Comparison of ENCODE assay signal across 39 cellular contexts in the genomic region with DNA sequence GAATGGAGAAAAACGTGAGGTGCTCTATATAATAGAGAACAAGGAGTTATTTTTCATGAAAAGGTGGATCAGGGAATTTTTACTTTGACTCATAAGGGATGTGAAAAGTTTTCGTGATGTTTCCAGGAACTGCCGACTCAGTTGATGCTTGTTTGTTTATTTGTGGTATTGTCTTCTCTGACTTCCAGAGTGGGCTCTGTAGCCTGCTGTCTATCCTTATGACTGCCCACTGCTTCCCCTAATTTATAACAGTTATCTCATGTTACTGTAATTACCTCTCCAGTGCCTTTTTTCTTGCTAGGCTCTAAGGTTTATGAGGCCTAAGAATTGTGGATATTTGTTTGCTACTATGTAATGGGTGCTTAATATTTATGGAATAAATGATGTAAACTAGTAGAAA. TPM values are rescaled to one million over a fixed set of nuclear protein-coding genes. Genes with fewer than 3 reads are reported as not detected.
"Had no signal": no experiment of that assay in that cellular context is flagged by ENCODE, and none has a peak within 500 bp of the region (broad histone marks: within the 10 kb centered on the region; RNA-seq: fewer than 3 reads in every experiment).

No MANE protein-coding gene starts in this region.

- H3K9me3 ChIP-seq: Peyer's patch had no signal

- H3K4me3 ChIP-seq: Peyer's patch had no signal

- DNase-seq: activated CD4-positive, alpha-beta memory T cell treated with anti-CD3 and anti-CD28 coated beads for 36 hours; activated CD4-positive, alpha-beta T cell treated with anti-CD3 and anti-CD28 coated beads for 4 hours; activated CD4-positive, alpha-beta T cell treated with anti-CD3 and anti-CD28 coated beads, Interleukin-2, amount 50 U/mL, for 1 hour; activated CD4-positive, CD25-positive, alpha-beta regulatory T cell treated with anti-CD3 and anti-CD28 coated beads, Interleukin-2, amount 50 U/mL, for 72 hours; activated CD8-positive, alpha-beta memory T cell treated with anti-CD3 and anti-CD28 coated beads, Interleukin-2, amount 50 U/mL, for 4 hours; activated effector memory CD4-positive, alpha-beta T cell treated with anti-CD3 and anti-CD28 coated beads, Interleukin-2, amount 50 U/mL, for 16 hours; activated naive CD4-positive, alpha-beta T cell; activated naive CD4-positive, alpha-beta T cell treated with anti-CD3 and anti-CD28 coated beads, Interleukin-2, amount 50 U/mL, for 16 hours; activated naive CD8-positive, alpha-beta T cell treated with anti-CD3 and anti-CD28 coated beads for 36 hours; activated T-cell treated with anti-CD3 and anti-CD28 coated beads for 4 hours; activated T-cell treated with anti-CD3 and anti-CD28 coated beads, Interleukin-2, amount 50 U/mL, for 4 hours; amniotic stem cell; aorta; brain microvascular endothelial cell; central memory CD4-positive, alpha-beta T cell; Karpas-422; KBM-7; MM.1S; MV-4-11; NCI-H1092; NCI-H187 treated with DMSO at 0.1 percent for 48 hours; NCI-H2081; NCI-H345; NCI-H524 treated with DMSO at 0.1 percent for 48 hours; NCI-H748 treated with DMSO at 0.1 percent for 48 hours; NK-92 treated with Interleukin-12 subunit alpha and Interleukin-12 subunit beta, amount 100 ng/mL, for 24 hours; PC-3; Peyer's patch; RPMI8226; SIG-M5; SW 1271 had no signal

- H3K4me3 Mint-ChIP-seq: activated CD4-positive, alpha-beta memory T cell treated with anti-CD3 and anti-CD28 coated beads for 36 hours; activated naive CD8-positive, alpha-beta T cell treated with anti-CD3 and anti-CD28 coated beads for 36 hours; activated T-cell treated with anti-CD3 and anti-CD28 coated beads, Interleukin-2, amount 50 U/mL, for 4 hours; activated T-helper 1 cell treated with anti-CD3 and anti-CD28 coated beads, Interleukin-12 subunit alpha, Interleukin-12 subunit beta, Interleukin-2, Interleukin-4 antibody, amounts not matched to agents 30 ng/mL and 10 ng/mL and 1 ng/mL, durations not matched to agents 14 hours and 24 hours and 36 hours; T-helper 2 cell treated with Interferon-gamma antibody and Interleukin-4, amounts not matched to agents 5 μg/mL and 100 μg/mL, for 36 hours; WTC11 had no signal

- H3K36me3 Mint-ChIP-seq: activated CD4-positive, alpha-beta memory T cell treated with anti-CD3 and anti-CD28 coated beads for 36 hours had no signal

- H3K4me1 ChIP-seq: Peyer's patch had no signal

- H3K27me3 ChIP-seq: brain microvascular endothelial cell, Peyer's patch had no signal

- H3K27me3 Mint-ChIP-seq: activated CD4-positive, alpha-beta memory T cell treated with anti-CD3 and anti-CD28 coated beads for 36 hours; activated naive CD8-positive, alpha-beta T cell treated with anti-CD3 and anti-CD28 coated beads for 36 hours had no signal

- H3K27ac Mint-ChIP-seq: activated CD4-positive, alpha-beta memory T cell treated with anti-CD3 and anti-CD28 coated beads for 36 hours; activated naive CD8-positive, alpha-beta T cell treated with anti-CD3 and anti-CD28 coated beads for 36 hours; activated T-helper 1 cell treated with anti-CD3 and anti-CD28 coated beads, Interleukin-12 subunit alpha, Interleukin-12 subunit beta, Interleukin-2, Interleukin-4 antibody, amounts not matched to agents 30 ng/mL and 10 ng/mL and 1 ng/mL, durations not matched to agents 14 hours and 24 hours and 36 hours; T-helper 2 cell treated with Interferon-gamma antibody and Interleukin-4, amounts not matched to agents 5 μg/mL and 100 μg/mL, for 36 hours; WTC11 had no signal

- H3K36me3 ChIP-seq: brain microvascular endothelial cell, Peyer's patch had no signal

- ATAC-seq: activated T-cell treated with anti-CD3 and anti-CD28 coated beads, Interleukin-2, amount 50 U/mL, for 4 hours; PC-3; Right ventricle myocardium inferior; WTC11 had no signal

- H3K27ac ChIP-seq: brain microvascular endothelial cell, Peyer's patch had no signal

- H3K9me3 Mint-ChIP-seq: activated CD4-positive, alpha-beta memory T cell treated with anti-CD3 and anti-CD28 coated beads for 36 hours; activated naive CD8-positive, alpha-beta T cell treated with anti-CD3 and anti-CD28 coated beads for 36 hours; activated T-cell treated with anti-CD3 and anti-CD28 coated beads, Interleukin-2, amount 50 U/mL, for 4 hours; activated T-helper 1 cell treated with anti-CD3 and anti-CD28 coated beads, Interleukin-12 subunit alpha, Interleukin-12 subunit beta, Interleukin-2, Interleukin-4 antibody, amounts not matched to agents 30 ng/mL and 10 ng/mL and 1 ng/mL, durations not matched to agents 14 hours and 24 hours and 36 hours; T-helper 2 cell treated with Interferon-gamma antibody and Interleukin-4, amounts not matched to agents 5 μg/mL and 100 μg/mL, for 36 hours; WTC11 had no signal

RNA-seq across cellular contexts. Expression of gene STX19, which starts 36.2 kb away (rescaled TPM):
- total RNA-seq: activated CD4-positive, alpha-beta memory T cell treated with anti-CD3 and anti-CD28 coated beads for 36 hours; activated naive CD8-positive, alpha-beta T cell treated with anti-CD3 and anti-CD28 coated beads for 36 hours; activated T-cell treated with anti-CD3 and anti-CD28 coated beads, Interleukin-2, amount 50 U/mL, for 4 hours; activated T-helper 1 cell treated with anti-CD3 and anti-CD28 coated beads, Interleukin-12 subunit alpha, Interleukin-12 subunit beta, Interleukin-2, Interleukin-4 antibody, amounts not matched to agents 30 ng/mL and 10 ng/mL and 1 ng/mL, durations not matched to agents 14 hours and 24 hours and 36 hours; cerebellum; NCI-H460; PC-3; Right ventricle myocardium inferior; SK-MEL-5; T-helper 1 cell treated with Interleukin-12 subunit alpha and Interleukin-12 subunit beta and Interleukin-4 antibody, amounts not matched to agents 30 ng/mL and 1 ng/mL, for 36 hours; WTC11 had no signal
